Comparison of ENCODE assay signal across 13 cellular contexts in genomic region chrX:71637253-71637618, GRCh38. TPM values are rescaled to one million over a fixed set of nuclear protein-coding genes. Genes with fewer than 3 reads are reported as not detected.
A peak's percentile ranks its signal among the peaks of the same experiment; 100 is the strongest.
DNase-seq lines count a peak whose midpoint lies in the region; ATAC-seq and TF ChIP-seq lines count a peak whose summit lies in the region.
"Had no signal": no experiment of that assay in that cellular context is flagged by ENCODE, and none has a peak within 500 bp of the region (broad histone marks: within the 10 kb centered on the region; RNA-seq: fewer than 3 reads in every experiment).

No MANE protein-coding gene starts in this region.

- H3K27me3 ChIP-seq in BLaER1 treated with 17β-estradiol and CSF1 and Interleukin-3, amounts not matched to agents 10 nM and 100 nM, result peaks cover 28 to 96% (median 85%) of the 10 kb centered on the region in 11 experiments; a peak in 21 of 22 replicates
- no peaks in the 10 kb centered on the region for H3K27me3 ChIP-seq in H7 (ENCODE audit: control insufficient read depth, insufficient read depth, low read length)
- H3K27me3 ChIP-seq: hepatocyte had no signal

- POLR2A ChIA-PET in activated B cell treated with CpG ODN at 0.5 μM for 24 hours (lab: Charles Lee), result interaction anchor here (1.6 to 2.3 kb wide), 2 partner anchors 15 to 18 kb away, joined by 4 to 12 read pairs; no protein-coding TSS in a partner anchor

- no peak overlapping the region for H3K9ac ChIP-seq in BLaER1 treated with 17β-estradiol and CSF1 and Interleukin-3, amounts not matched to agents 10 nM and 100 nM

- no peak overlapping the region for H3K4me3 ChIP-seq in BLaER1 treated with 17β-estradiol and CSF1 and Interleukin-3, amounts not matched to agents 10 nM and 100 nM
- H3K4me3 ChIP-seq in H7 (ENCODE audit: insufficient read depth, low read depth, low read length), result no peak overlapping the region
- H3K4me3 ChIP-seq: hepatocyte had no signal

- ATAC-seq in GM19351 (IDR thresholded peaks at IDR 0.05; ENCODE audit: unreplicated experiment), result peak; percentile 33
- ATAC-seq in activated B cell treated with CpG ODN at 0.5 μM for 24 hours (ENCODE audit: low read depth), result peak; percentile 36
- ATAC-seq in left colon, result peak; percentile 19
- no peak for ATAC-seq in GM21737 (IDR thresholded peaks at IDR 0.05; ENCODE audit: unreplicated experiment)
- no peak for ATAC-seq in HG02759 (IDR thresholded peaks at IDR 0.05; ENCODE audit: unreplicated experiment)

- no peak for TF ChIP-seq CTCF in activated B cell treated with CpG ODN at 0.5 μM for 24 hours (IDR thresholded peaks at IDR 0.05)

- no peaks in the 10 kb centered on the region for H3K36me3 Mint-ChIP-seq in activated B cell treated with CpG ODN at 0.5 μM for 24 hours (ENCODE audit: low read depth)

- H3K27ac Mint-ChIP-seq in activated B cell treated with CpG ODN at 0.5 μM for 24 hours, result no peak overlapping the region

- peaks cover 21 to 45% (median 25%) of the 10 kb centered on the region in 10 experiments for H3K4me1 ChIP-seq in BLaER1 treated with 17β-estradiol and CSF1 and Interleukin-3, amounts not matched to agents 10 nM and 100 nM

- H3K9me3 ChIP-seq in BLaER1 treated with 17β-estradiol and CSF1 and Interleukin-3, amounts not matched to agents 10 nM and 100 nM (replicated peaks in 1 of 11), result no peaks in the 10 kb centered on the region

- H3K9me3 Mint-ChIP-seq in activated B cell treated with CpG ODN at 0.5 μM for 24 hours, result no peaks in the 10 kb centered on the region

- peak overlapping the region in 9 of 11 experiments; percentile 22 to 60 (median 43); a peak in 10 of 22 replicates for H3K4me2 ChIP-seq in BLaER1 treated with 17β-estradiol and CSF1 and Interleukin-3, amounts not matched to agents 10 nM and 100 nM

- CTCF ChIA-PET in activated B cell treated with CpG ODN at 0.5 μM for 24 hours (lab: Charles Lee), result no interaction called here

- DNase-seq in activated B cell treated with CpG ODN at 0.5 μM for 24 hours (no peak), left colon (no peak), H7 (no peak), H4 (ENCODE audit: low spot score) (no peak)
- DNase-seq: activated CD4-positive, alpha-beta T cell treated with anti-CD3 and anti-CD28 coated beads for 48 hours; stimulated activated CD4-positive, alpha-beta T cell treated with anti-CD3 and anti-CD28 coated beads, Interleukin-4, amount 100 ng/mL, for 24 hours had no signal

- no peak overlapping the region for H3K4me3 Mint-ChIP-seq in activated B cell treated with CpG ODN at 0.5 μM for 24 hours

- H3K4me1 Mint-ChIP-seq in activated B cell treated with CpG ODN at 0.5 μM for 24 hours, result peaks cover 17% of the 10 kb centered on the region

- intact Hi-C loops in activated B cell treated with CpG ODN at 0.5 μM for 24 hours (cut with micrococcal nuclease) (loop anchor here (2.0 kb wide), 1 partner anchor 18 kb away; the partner anchor contains the start of gene CXCR3), left colon (cut with DNase I, micrococcal nuclease) (no loop called here)

- H3K36me3 ChIP-seq in BLaER1 treated with 17β-estradiol and CSF1 and Interleukin-3, amounts not matched to agents 10 nM and 100 nM, result no peaks in the 10 kb centered on the region
- no peaks in the 10 kb centered on the region for H3K36me3 ChIP-seq in H7 (replicated peaks; ENCODE audit: control insufficient read depth, insufficient read depth, low read length)

- H3K27me3 Mint-ChIP-seq in activated B cell treated with CpG ODN at 0.5 μM for 24 hours, result no peaks in the 10 kb centered on the region

- peaks cover 0 to 5% (median 0%) of the 10 kb centered on the region in 11 experiments; a peak in 4 of 22 replicates for H4K20me1 ChIP-seq in BLaER1 treated with 17β-estradiol and CSF1 and Interleukin-3, amounts not matched to agents 10 nM and 100 nM

- no peak overlapping the region for H3K27ac ChIP-seq in BLaER1 treated with 17β-estradiol and CSF1 and Interleukin-3, amounts not matched to agents 10 nM and 100 nM
- H3K27ac ChIP-seq: hepatocyte had no signal

RNA-seq across cellular contexts. Expression of gene CXCR3, which starts 18.9 kb away (rescaled TPM):
- total RNA-seq in activated B cell treated with CpG ODN at 0.5 μM for 24 hours (5.4 and 6.4 TPM in 2 replicates), left colon (1 to 10 TPM; 2.3 to 2.7 TPM)
- total RNA-seq in H7 (2014; rRNA removed; shearing (Covaris generic)), result not detected in 2 replicates
- total RNA-seq in H4 (2014; rRNA removed; shearing (Covaris generic)), result not detected in 2 replicates
- total RNA-seq: chondrocyte, hepatocyte, urinary bladder had no signal

RNA-seq across cellular contexts. Expression of gene GCNA, which starts 59.0 kb away (rescaled TPM):
- 4.1 and 4.5 TPM in 2 replicates for total RNA-seq in activated B cell treated with CpG ODN at 0.5 μM for 24 hours
- total RNA-seq in left colon, result 1 to 10 TPM; 1.1 to 1.2 TPM
- total RNA-seq in H7 (2014; rRNA removed; shearing (Covaris generic)), result 0.55 and 1.1 TPM in 2 replicates
- 1.0 and 1.2 TPM in 2 replicates for total RNA-seq in H4 (2014; rRNA removed; shearing (Covaris generic))

Comparison
In these comparisons a context has a peak if more than half of its experiments do, and no peak if none do; other contexts are left out.
1. ATAC-seq: peak in GM19351 (single experiment), activated B cell treated with CpG ODN at 0.5 μM for 24 hours (single experiment) and left colon (single experiment); none in GM21737 (single experiment) and HG02759 (single experiment).